Comparison of ENCODE assay signal across 21 cellular contexts in genomic region chr10:61169294-61169693, GRCh38.
"Had no signal": no experiment of that assay in that cellular context is flagged by ENCODE, and none has a peak within 500 bp of the region (broad histone marks: within the 10 kb centered on the region; RNA-seq: fewer than 3 reads in every experiment).

No MANE protein-coding gene starts in this region.

- DNase-seq: activated CD4-positive, alpha-beta T cell treated with anti-CD3 and anti-CD28 coated beads, Interleukin-2, amount 10 ng/mL, durations not matched to agents 7 days and 5 days; activated CD8-positive, alpha-beta T cell treated with anti-CD3 and anti-CD28 coated beads, Interleukin-2, amount 10 ng/mL, durations not matched to agents 7 days and 5 days; activated naive CD4-positive, alpha-beta T cell treated with Interleukin-2 at 50 U/mL for 16 hours; activated naive CD8-positive, alpha-beta T cell treated with anti-CD3 and anti-CD28 coated beads, Interleukin-2, amount 10 ng/mL, durations not matched to agents 7 days and 5 days; activated T-cell treated with anti-CD3 and anti-CD28 coated beads, Interleukin-2, amount 50 U/mL, for 24 hours; amygdala; body of pancreas; colonic mucosa; foreskin keratinocyte; glutamatergic neuron; mesenchymal stem cell; natural killer cell; pancreas; retina; stimulated activated naive CD8-positive, alpha-beta T cell treated with anti-CD3 and anti-CD28 coated beads, Interleukin-15, amount 100 ng/mL, for 72 hours; transverse colon; uterus had no signal

- ATAC-seq: activated CD8-positive, alpha-beta T cell treated with anti-CD3 and anti-CD28 coated beads, Interleukin-2, amount 10 ng/mL, durations not matched to agents 7 days and 5 days; body of pancreas; foreskin keratinocyte; natural killer cell; pancreas; stimulated activated naive CD8-positive, alpha-beta T cell treated with anti-CD3 and anti-CD28 coated beads, Interleukin-15, amount 100 ng/mL, for 72 hours had no signal

- H3K27me3 ChIP-seq: body of pancreas, colonic mucosa, foreskin keratinocyte, neutrophil, pancreas, suprapubic skin, transverse colon, uterus had no signal

- H3K9me3 Mint-ChIP-seq: activated CD4-positive, alpha-beta T cell treated with anti-CD3 and anti-CD28 coated beads, Interleukin-2, amount 10 ng/mL, durations not matched to agents 7 days and 5 days; activated naive CD8-positive, alpha-beta T cell treated with anti-CD3 and anti-CD28 coated beads, Interleukin-2, amount 10 ng/mL, durations not matched to agents 7 days and 5 days; activated T-helper 2 cell treated with anti-CD3 and anti-CD28 coated beads, Interferon-gamma antibody, Interleukin-2, Interleukin-4, amounts not matched to agents 10 μg/mL and 5 μg/mL and 100 μg/mL, durations not matched to agents 14 hours and 24 hours and 36 hours; T-helper 1 cell treated with Interleukin-12 subunit alpha and Interleukin-12 subunit beta and Interleukin-4 antibody, amounts not matched to agents 30 μg/mL and 1 μg/mL, for 36 hours had no signal

- H3K36me3 ChIP-seq: colonic mucosa, neutrophil, pancreas, suprapubic skin, transverse colon, uterus had no signal

- H3K27me3 Mint-ChIP-seq: activated naive CD8-positive, alpha-beta T cell treated with anti-CD3 and anti-CD28 coated beads, Interleukin-2, amount 10 ng/mL, durations not matched to agents 7 days and 5 days; activated T-cell treated with anti-CD3 and anti-CD28 coated beads, Interleukin-2, amount 50 U/mL, for 24 hours; stimulated activated naive CD8-positive, alpha-beta T cell treated with anti-CD3 and anti-CD28 coated beads, Interleukin-15, amount 100 ng/mL, for 72 hours had no signal

- H3K4me1 Mint-ChIP-seq: activated CD4-positive, alpha-beta T cell treated with anti-CD3 and anti-CD28 coated beads, Interleukin-2, amount 10 ng/mL, durations not matched to agents 7 days and 5 days; activated naive CD8-positive, alpha-beta T cell treated with anti-CD3 and anti-CD28 coated beads, Interleukin-2, amount 10 ng/mL, durations not matched to agents 7 days and 5 days; natural killer cell; stimulated activated naive CD8-positive, alpha-beta T cell treated with anti-CD3 and anti-CD28 coated beads, Interleukin-15, amount 100 ng/mL, for 72 hours had no signal

- H3K4me1 ChIP-seq: colonic mucosa, foreskin keratinocyte, transverse colon, uterus had no signal

- H3K4me3 ChIP-seq: body of pancreas, colonic mucosa, pancreas, suprapubic skin, transverse colon, uterus had no signal

- H3K27ac ChIP-seq: body of pancreas, colonic mucosa, foreskin keratinocyte, neutrophil, pancreas, suprapubic skin, transverse colon, uterus had no signal

- H3K27ac Mint-ChIP-seq: activated CD4-positive, alpha-beta T cell treated with anti-CD3 and anti-CD28 coated beads, Interleukin-2, amount 10 ng/mL, durations not matched to agents 7 days and 5 days; activated CD8-positive, alpha-beta T cell treated with anti-CD3 and anti-CD28 coated beads, Interleukin-2, amount 10 ng/mL, durations not matched to agents 7 days and 5 days; activated naive CD8-positive, alpha-beta T cell treated with anti-CD3 and anti-CD28 coated beads, Interleukin-2, amount 10 ng/mL, durations not matched to agents 7 days and 5 days; activated T-cell treated with anti-CD3 and anti-CD28 coated beads, Interleukin-2, amount 50 U/mL, for 24 hours; activated T-helper 2 cell treated with anti-CD3 and anti-CD28 coated beads, Interferon-gamma antibody, Interleukin-2, Interleukin-4, amounts not matched to agents 10 μg/mL and 5 μg/mL and 100 μg/mL, durations not matched to agents 14 hours and 24 hours and 36 hours; natural killer cell; stimulated activated naive CD8-positive, alpha-beta T cell treated with anti-CD3 and anti-CD28 coated beads, Interleukin-15, amount 100 ng/mL, for 72 hours; T-helper 1 cell treated with Interleukin-12 subunit alpha and Interleukin-12 subunit beta and Interleukin-4 antibody, amounts not matched to agents 30 μg/mL and 1 μg/mL, for 36 hours had no signal

- H3K4me3 Mint-ChIP-seq: activated CD4-positive, alpha-beta T cell treated with anti-CD3 and anti-CD28 coated beads, Interleukin-2, amount 10 ng/mL, durations not matched to agents 7 days and 5 days; activated CD8-positive, alpha-beta T cell treated with anti-CD3 and anti-CD28 coated beads, Interleukin-2, amount 10 ng/mL, durations not matched to agents 7 days and 5 days; activated naive CD8-positive, alpha-beta T cell treated with anti-CD3 and anti-CD28 coated beads, Interleukin-2, amount 10 ng/mL, durations not matched to agents 7 days and 5 days; activated T-cell treated with anti-CD3 and anti-CD28 coated beads, Interleukin-2, amount 50 U/mL, for 24 hours; natural killer cell; stimulated activated naive CD8-positive, alpha-beta T cell treated with anti-CD3 and anti-CD28 coated beads, Interleukin-15, amount 100 ng/mL, for 72 hours; T-helper 1 cell treated with Interleukin-12 subunit alpha and Interleukin-12 subunit beta and Interleukin-4 antibody, amounts not matched to agents 30 μg/mL and 1 μg/mL, for 36 hours had no signal

- H3K36me3 Mint-ChIP-seq: activated naive CD8-positive, alpha-beta T cell treated with anti-CD3 and anti-CD28 coated beads, Interleukin-2, amount 10 ng/mL, durations not matched to agents 7 days and 5 days; natural killer cell had no signal

- H3K9me3 ChIP-seq: body of pancreas, colonic mucosa, neutrophil, pancreas, suprapubic skin, transverse colon, uterus had no signal
